In genomic region chr18:50099725-50100414, GRCh38 we compare ENCODE assay signal across 8 cellular contexts.
DNase-seq lines count a peak whose midpoint lies in the region; ATAC-seq, FAIRE-seq and TF ChIP-seq lines count a peak whose summit lies in the region.

No MANE protein-coding gene starts in this region.

- ATAC-seq in HG03354 (IDR thresholded peaks at IDR 0.05; ENCODE audit: poor library complexity, severe bottlenecking, unreplicated experiment), result peak; percentile 90

- CTCF ChIA-PET in BJ (lab: Yijun Ruan, JAX), result interaction anchor here (0.6 to 1.3 kb wide), 2 partner anchors 15 to 120 kb away, joined by 3 to 4 read pairs; no protein-coding TSS in a partner anchor
- CTCF ChIA-PET in OCI-LY7 (lab: Charles Lee; ENCODE audit: unreplicated experiment), result interaction anchor here (0.6 kb wide), 1 partner anchor 402 kb away, joined by 3 read pairs; no protein-coding TSS in a partner anchor

- no peaks in the 10 kb centered on the region for H4K20me1 ChIP-seq in OCI-LY7 (ENCODE audit: insufficient read depth, low read length)

- H3K4me3 ChIP-seq in BJ (ENCODE audit: low read depth, low read length) (no peak overlapping the region), epithelial cell of esophagus (ENCODE audit: low read length) (no peak overlapping the region), OCI-LY7 (ENCODE audit: low read depth, low read length, poor library complexity, severe bottlenecking) (no peak overlapping the region)

- POLR2A ChIA-PET in BJ (lab: Charles Lee) (no interaction called here), OCI-LY7 (lab: Charles Lee) (interaction anchor here (0.6 kb wide), 1 partner anchor 1587 kb away, joined by 3 read pairs; no protein-coding TSS in a partner anchor)

- no peaks in the 10 kb centered on the region for H3K4me1 ChIP-seq in OCI-LY7 (ENCODE audit: insufficient read depth, low read length, poor library complexity, severe bottlenecking)

- peak; percentile 52 for DNase-seq in BJ (ENCODE audit: low read depth)
- DNase-seq in GM19240 (ENCODE audit: insufficient read length, low spot score), result peak; percentile 23
- peak; percentile 95 for DNase-seq in epithelial cell of esophagus (ENCODE audit: low read depth)
- no peak for DNase-seq in RCC 7860 (ENCODE audit: low spot score)
- no peak for DNase-seq in stimulated activated CD4-positive, alpha-beta T cell treated with anti-CD3 and anti-CD28 coated beads, Interleukin-2, amount 100 ng/mL, for 48 hours
- no peak for DNase-seq in stimulated activated CD4-positive, alpha-beta T cell treated with anti-CD3 and anti-CD28 coated beads, Interleukin-1b, Interleukin-23, amount 100 ng/mL, for 48 hours
- no peak for DNase-seq in OCI-LY7 (ENCODE audit: low spot score)

- no peaks in the 10 kb centered on the region for H3K27me3 ChIP-seq in BJ (ENCODE audit: control insufficient read depth, insufficient read depth, low read length)

- no peak for TF ChIP-seq CTCF in BJ (IDR thresholded peaks at IDR 0.05; ENCODE audit: insufficient read depth, low read depth, low read length)
- no peak for TF ChIP-seq CTCF in epithelial cell of esophagus (IDR thresholded peaks at IDR 0.05; ENCODE audit: insufficient read depth, low read depth, low read length, missing control alignments)
- TF ChIP-seq CTCF in OCI-LY7 (conservative IDR thresholded peaks at IDR 0.05; ENCODE audit: low read length), result no peak

- H3K36me3 ChIP-seq in BJ (ENCODE audit: control insufficient read depth, insufficient read depth, low read length) (no peaks in the 10 kb centered on the region), OCI-LY7 (ENCODE audit: insufficient read depth, low read length) (no peaks in the 10 kb centered on the region)

- BruUV-seq in OCI-LY7 (replicated peaks; lab: Mats Ljungman, UMichigan), result no TSS peak

- intact Hi-C loops in OCI-LY7 (cut with micrococcal nuclease; ENCODE audit: unreplicated experiment), result no loop called here

- H3K4me2 ChIP-seq in OCI-LY7 (ENCODE audit: low read length), result no peak overlapping the region

- no peaks in the 10 kb centered on the region for H3K9me2 ChIP-seq in OCI-LY7 (ENCODE audit: insufficient read depth, low read length)

- no peak overlapping the region for H2AFZ ChIP-seq in OCI-LY7 (ENCODE audit: low read length)

- H3K27ac ChIP-seq in OCI-LY7 (ENCODE audit: low read depth, low read length, poor library complexity, severe bottlenecking), result no peak overlapping the region

- no peaks in the 10 kb centered on the region for H3K9me3 ChIP-seq in OCI-LY7 (ENCODE audit: low read length)

- H3K79me2 ChIP-seq in OCI-LY7 (ENCODE audit: insufficient read depth, low read depth, low read length), result no peaks in the 10 kb centered on the region

- no peak for FAIRE-seq in RCC 7860 (lab: Jason Lieb, UNC)

Comparison
In these comparisons a context has a peak if more than half of its experiments do, and no peak if none do; other contexts are left out.
1. DNase-seq: peak in BJ (single experiment), GM19240 (single experiment) and epithelial cell of esophagus (single experiment); none in RCC 7860 (single experiment), stimulated activated CD4-positive, alpha-beta T cell treated with anti-CD3 and anti-CD28 coated beads, Interleukin-2, amount 100 ng/mL, for 48 hours (0 of 2), stimulated activated CD4-positive, alpha-beta T cell treated with anti-CD3 and anti-CD28 coated beads, Interleukin-1b, Interleukin-23, amount 100 ng/mL, for 48 hours (single experiment) and OCI-LY7 (single experiment).